In genomic region chr7:134702366-134703240, GRCh38 we compare ENCODE assay signal across 19 cellular contexts. TPM values are rescaled to one million over a fixed set of nuclear protein-coding genes. Genes with fewer than 3 reads are reported as not detected.
DNase-seq lines count a peak whose midpoint lies in the region; ATAC-seq, FAIRE-seq and TF ChIP-seq lines count a peak whose summit lies in the region.
"Had no signal": no experiment of that assay in that cellular context is flagged by ENCODE, and none has a peak within 500 bp of the region (broad histone marks: within the 10 kb centered on the region; RNA-seq: fewer than 3 reads in every experiment).

No MANE protein-coding gene starts in this region.

- TF ChIP-seq CTCF in left ventricle myocardium inferior (IDR thresholded peaks at IDR 0.05; ENCODE audit: borderline replicate concordance) (no peak), esophagus squamous epithelium (IDR thresholded peaks at IDR 0.05) (no peak), prostate gland (IDR thresholded peaks at IDR 0.05) (no peak), upper lobe of left lung (IDR thresholded peaks at IDR 0.05) (no peak), D721Med (IDR thresholded peaks at IDR 0.05; ENCODE audit: insufficient read depth, missing control alignments) (no peak)

- no peak for FAIRE-seq in D721Med (lab: Jason Lieb, UNC)

- H3K27ac ChIP-seq in left ventricle myocardium inferior (replicated peaks): peak overlapping the region; percentile 62
- peak overlapping the region; percentile 59 to 89 (median 84) for H3K27ac ChIP-seq in esophagus squamous epithelium
- H3K27ac ChIP-seq in prostate gland: peak overlapping the region; percentile 75 to 80
- peak overlapping the region; percentile 43 to 72 (median 58) for H3K27ac ChIP-seq in upper lobe of left lung

- no peaks in the 10 kb centered on the region for H3K27me3 ChIP-seq in left ventricle myocardium inferior (ENCODE audit: low read depth)
- H3K27me3 ChIP-seq in esophagus squamous epithelium: no peaks in the 10 kb centered on the region
- H3K27me3 ChIP-seq in prostate gland (replicated peaks; ENCODE audit: insufficient read depth): no peaks in the 10 kb centered on the region
- H3K27me3 ChIP-seq in upper lobe of left lung: no peaks in the 10 kb centered on the region
- H3K27me3 ChIP-seq: left lung had no signal

- ATAC-seq in Right ventricle myocardium inferior (no peak), upper lobe of left lung (ENCODE audit: low FRiP score in 2 of 2) (no peak)
- ATAC-seq: esophagus mucosa, left lung had no signal

- H3K4me1 ChIP-seq in left ventricle myocardium inferior (no peaks in the 10 kb centered on the region), esophagus squamous epithelium (peaks cover 0 to 47% (median 16%) of the 10 kb centered on the region in 3 donors), prostate gland (replicated peaks) (no peaks in the 10 kb centered on the region), upper lobe of left lung (peaks cover 0 to 4% (median 0%) of the 10 kb centered on the region in 4 donors)
- H3K4me1 ChIP-seq: left lung had no signal

- TF ChIP-seq EP300 in upper lobe of left lung (IDR thresholded peaks at IDR 0.05): no peak

- WGBS in esophagus squamous epithelium, 2 donors: 67 to 72% methylated on average over 9 to 10 of the region's 10 CpGs
- 68% methylated on average over 10 of the region's 10 CpGs for WGBS in prostate gland
- 74 to 76% methylated on average over 10 of the region's 10 CpGs for WGBS in upper lobe of left lung, 2 donors

- intact Hi-C loops in left ventricle myocardium inferior (cut with micrococcal nuclease): no loop called here
- intact Hi-C loops in Right ventricle myocardium inferior (cut with DNase I): no loop called here
- intact Hi-C loops in esophagus squamous epithelium (cut with DNase I): no loop called here
- intact Hi-C loops in prostate gland (cut with DNase I): no loop called here

- H3K4me3 ChIP-seq in left ventricle myocardium inferior: no peak overlapping the region
- H3K4me3 ChIP-seq in esophagus squamous epithelium: no peak overlapping the region
- H3K4me3 ChIP-seq in prostate gland: no peak overlapping the region
- H3K4me3 ChIP-seq in upper lobe of left lung: no peak overlapping the region
- H3K4me3 ChIP-seq: left lung had no signal

- H3K9me3 ChIP-seq in left ventricle myocardium inferior (replicated peaks) (no peaks in the 10 kb centered on the region), esophagus squamous epithelium (no peaks in the 10 kb centered on the region), prostate gland (no peaks in the 10 kb centered on the region), upper lobe of left lung (no peaks in the 10 kb centered on the region)
- H3K9me3 ChIP-seq: left lung had no signal

- DNase-seq in left ventricle myocardium inferior (no peak), Right ventricle myocardium inferior (ENCODE audit: missing footprints) (no peak), esophagus squamous epithelium (lab: John Stamatoyannopoulos, UW) (no peak), prostate gland (ENCODE audit: low spot score) (no peak), upper lobe of left lung (no peak), HT-29 (ENCODE audit: low spot score) (no peak), D721Med (ENCODE audit: insufficient read length, low spot score) (no peak), UCSD-AML1 (lab: John Stamatoyannopoulos, UW; ENCODE audit: unreplicated experiment) (no peak)
- DNase-seq: activated CD4-positive, alpha-beta T cell treated with anti-CD3 and anti-CD28 coated beads for 48 hours; cerebellar nuclear complex; COR-L47; KBM-7; left lung; NCI-H1105; NCI-H2171; SIG-M5; stimulated activated CD4-positive, alpha-beta T cell treated with anti-CD3 and anti-CD28 coated beads, Interleukin-12 subunit alpha, Interleukin-12 subunit beta, amount 100 ng/mL, for 4 hours; T1000 had no signal

- TF ChIP-seq POLR2A in esophagus squamous epithelium (IDR thresholded peaks at IDR 0.05) (no peak), prostate gland (IDR thresholded peaks at IDR 0.05) (no peak), upper lobe of left lung (IDR thresholded peaks at IDR 0.05) (no peak)

- no peaks in the 10 kb centered on the region for H3K36me3 ChIP-seq in left ventricle myocardium inferior
- no peaks in the 10 kb centered on the region for H3K36me3 ChIP-seq in esophagus squamous epithelium
- H3K36me3 ChIP-seq in prostate gland: no peaks in the 10 kb centered on the region
- no peaks in the 10 kb centered on the region for H3K36me3 ChIP-seq in upper lobe of left lung
- H3K36me3 ChIP-seq: left lung had no signal

RNA-seq across cellular contexts. Expression of gene BPGM, which starts 56.0 kb away (rescaled TPM):
- total RNA-seq in left ventricle myocardium inferior (13.9 TPM), Right ventricle myocardium inferior (14.0 TPM), esophagus squamous epithelium (10 to 100 TPM in 2 of 4 donors, 1 to 10 TPM in 2; 4.4 to 16.8 (median 11.3) TPM), prostate gland (10 to 100 TPM; 18.3 to 18.7 TPM), upper lobe of left lung (10 to 100 TPM in 5 of 6 donors, 1 to 10 TPM in 1; 9.5 to 30.7 (median 14.3) TPM)
- 7.1 and 8.0 TPM in 2 replicates for total RNA-seq in HT-29 (2014; rRNA removed; shearing (Covaris generic))
